ENCODE assay signal across 29 cellular contexts in the genomic region with DNA sequence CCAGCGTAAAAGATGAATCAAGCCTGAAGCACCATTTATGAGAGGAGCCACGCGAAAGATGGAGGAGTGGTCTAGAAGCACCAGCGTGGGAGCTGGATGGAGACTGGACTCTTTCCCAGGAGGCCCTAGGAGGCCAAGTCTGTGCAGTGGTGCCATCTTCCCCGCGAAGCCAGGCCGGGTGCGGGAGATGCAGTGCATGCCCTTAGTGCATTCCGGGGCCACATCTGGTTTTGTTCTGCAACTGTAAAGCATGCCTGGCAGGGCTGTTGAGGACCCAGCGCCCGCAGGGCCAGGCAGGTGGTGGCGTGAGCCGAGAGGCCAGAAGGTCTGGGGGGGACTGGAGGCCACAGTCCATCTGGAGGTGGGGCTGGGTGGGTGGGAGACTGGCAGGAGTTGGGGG.
"Had no signal": no experiment of that assay in that cellular context is flagged by ENCODE, and none has a peak within 500 bp of the region (broad histone marks: within the 10 kb centered on the region; RNA-seq: fewer than 3 reads in every experiment).

No MANE protein-coding gene starts in this region.

- H3K4me1 Mint-ChIP-seq: activated B cell treated with CpG ODN at 0.5 μM for 24 hours; activated CD4-positive, alpha-beta T cell treated with anti-CD3 and anti-CD28 coated beads, Interleukin-2, amount 10 ng/mL, durations not matched to agents 24 days and 14 days; activated CD8-positive, alpha-beta memory T cell treated with anti-CD3 and anti-CD28 coated beads, Interleukin-2, amount 10 ng/mL, durations not matched to agents 7 days and 5 days; activated naive CD8-positive, alpha-beta T cell treated with anti-CD3 and anti-CD28 coated beads, Interleukin-2, amount 50 U/mL, for 24 hours had no signal

- H3K9me3 ChIP-seq: SJSA1 had no signal

- DNase-seq: activated B cell treated with CpG ODN at 0.5 μM for 24 hours; activated CD4-positive, alpha-beta T cell treated with anti-CD3 and anti-CD28 coated beads for 1 hour; activated CD4-positive, alpha-beta T cell treated with anti-CD3 and anti-CD28 coated beads, Interleukin-2, amount 10 ng/mL, durations not matched to agents 24 days and 14 days; activated CD4-positive, alpha-beta T cell treated with anti-CD3 and anti-CD28 coated beads, Interleukin-2, amount 50 U/mL, for 48 hours; activated CD8-positive, alpha-beta memory T cell treated with anti-CD3 and anti-CD28 coated beads, Interleukin-2, amount 10 ng/mL, durations not matched to agents 7 days and 5 days; activated effector memory CD4-positive, alpha-beta T cell treated with anti-CD3 and anti-CD28 coated beads, Interleukin-2, amount 50 U/mL, for 16 hours; activated naive CD4-positive, alpha-beta T cell treated with Interleukin-2 at 50 U/mL for 16 hours; activated naive CD8-positive, alpha-beta T cell treated with anti-CD3 and anti-CD28 coated beads, Interleukin-2, amount 50 U/mL, for 24 hours; activated T-cell treated with anti-CD3 and anti-CD28 coated beads, Interleukin-2, amount 50 U/mL, for 24 hours; amniotic stem cell; MV-4-11; NCI-H1092 treated with DMSO at 0.1 percent for 48 hours; NCI-H1417 treated with DMSO at 0.1 percent for 48 hours; NCI-H1694; NCI-H2029 treated with DMSO at 0.1 percent for 48 hours; NCI-H345; NCI-H510A; NCI-H526 treated with DMSO at 0.1 percent for 48 hours; NCI-H82; NK-92 treated with Interleukin-12 subunit alpha and Interleukin-12 subunit beta, amount 100 ng/mL, for 24 hours; OCI-M1; RPMI8226; SHP77 had no signal

- H3K9me3 Mint-ChIP-seq: activated CD4-positive, alpha-beta T cell treated with anti-CD3 and anti-CD28 coated beads, Interleukin-2, amount 10 ng/mL, durations not matched to agents 24 days and 14 days; activated naive CD4-positive, alpha-beta T cell treated with anti-CD3 and anti-CD28 coated beads, Interleukin-2, amount 50 U/mL, for 72 hours; activated naive CD8-positive, alpha-beta T cell treated with anti-CD3 and anti-CD28 coated beads, Interleukin-2, amount 50 U/mL, for 24 hours; activated T-cell treated with anti-CD3 and anti-CD28 coated beads, Interleukin-2, amount 50 U/mL, for 24 hours; T-helper 1 cell treated with Interleukin-12 subunit alpha and Interleukin-12 subunit beta and Interleukin-4 antibody, amounts not matched to agents 30 μg/mL and 1 μg/mL, for 36 hours had no signal

- H3K4me3 ChIP-seq: SJSA1 had no signal

- ATAC-seq: activated CD8-positive, alpha-beta memory T cell treated with anti-CD3 and anti-CD28 coated beads, Interleukin-2, amount 10 ng/mL, durations not matched to agents 7 days and 5 days; activated naive CD4-positive, alpha-beta T cell treated with anti-CD3 and anti-CD28 coated beads, Interleukin-2, amount 50 U/mL, for 72 hours; activated naive CD8-positive, alpha-beta T cell treated with anti-CD3 and anti-CD28 coated beads, Interleukin-2, amount 50 U/mL, for 24 hours; HepG2; Panc1 had no signal

- H3K36me3 ChIP-seq: SJSA1 had no signal

- H3K27ac ChIP-seq: KMS-11, SJSA1 had no signal

- H3K9ac ChIP-seq: KMS-11 had no signal

- H3K4me1 ChIP-seq: SJSA1 had no signal

- H3K36me3 Mint-ChIP-seq: activated CD8-positive, alpha-beta memory T cell treated with anti-CD3 and anti-CD28 coated beads, Interleukin-2, amount 10 ng/mL, durations not matched to agents 7 days and 5 days; activated naive CD4-positive, alpha-beta T cell treated with anti-CD3 and anti-CD28 coated beads, Interleukin-2, amount 50 U/mL, for 72 hours had no signal

- H3K27me3 Mint-ChIP-seq: activated CD4-positive, alpha-beta T cell treated with anti-CD3 and anti-CD28 coated beads, Interleukin-2, amount 10 ng/mL, durations not matched to agents 24 days and 14 days; activated CD8-positive, alpha-beta memory T cell treated with anti-CD3 and anti-CD28 coated beads, Interleukin-2, amount 10 ng/mL, durations not matched to agents 7 days and 5 days; activated naive CD8-positive, alpha-beta T cell treated with anti-CD3 and anti-CD28 coated beads, Interleukin-2, amount 50 U/mL, for 24 hours had no signal

- H3K4me3 Mint-ChIP-seq: activated B cell treated with CpG ODN at 0.5 μM for 24 hours; activated CD4-positive, alpha-beta T cell treated with anti-CD3 and anti-CD28 coated beads, Interleukin-2, amount 10 ng/mL, durations not matched to agents 24 days and 14 days; activated CD8-positive, alpha-beta memory T cell treated with anti-CD3 and anti-CD28 coated beads, Interleukin-2, amount 10 ng/mL, durations not matched to agents 7 days and 5 days; activated naive CD8-positive, alpha-beta T cell treated with anti-CD3 and anti-CD28 coated beads, Interleukin-2, amount 50 U/mL, for 24 hours; activated T-cell treated with anti-CD3 and anti-CD28 coated beads, Interleukin-2, amount 50 U/mL, for 24 hours; T-helper 1 cell treated with Interleukin-12 subunit alpha and Interleukin-12 subunit beta and Interleukin-4 antibody, amounts not matched to agents 30 μg/mL and 1 μg/mL, for 36 hours had no signal

- H3K27ac Mint-ChIP-seq: activated B cell treated with CpG ODN at 0.5 μM for 24 hours; activated CD4-positive, alpha-beta T cell treated with anti-CD3 and anti-CD28 coated beads, Interleukin-2, amount 10 ng/mL, durations not matched to agents 24 days and 14 days; activated CD8-positive, alpha-beta memory T cell treated with anti-CD3 and anti-CD28 coated beads, Interleukin-2, amount 10 ng/mL, durations not matched to agents 7 days and 5 days; activated naive CD4-positive, alpha-beta T cell treated with anti-CD3 and anti-CD28 coated beads, Interleukin-2, amount 50 U/mL, for 72 hours; activated naive CD8-positive, alpha-beta T cell treated with anti-CD3 and anti-CD28 coated beads, Interleukin-2, amount 50 U/mL, for 24 hours; activated T-cell treated with anti-CD3 and anti-CD28 coated beads, Interleukin-2, amount 50 U/mL, for 24 hours; T-helper 1 cell treated with Interleukin-12 subunit alpha and Interleukin-12 subunit beta and Interleukin-4 antibody, amounts not matched to agents 30 μg/mL and 1 μg/mL, for 36 hours had no signal
